ENCODE assay signal across 26 cellular contexts in genomic region chr5:137641148-137641547, GRCh38.
DNase-seq lines count a peak whose midpoint lies in the region; ATAC-seq and TF ChIP-seq lines count a peak whose summit lies in the region.
"Had no signal": no experiment of that assay in that cellular context is flagged by ENCODE, and none has a peak within 500 bp of the region (broad histone marks: within the 10 kb centered on the region; RNA-seq: fewer than 3 reads in every experiment).

No MANE protein-coding gene starts in this region.

- peaks cover 26% of the 10 kb centered on the region; the same call in 2 of the 3 replicates for H3K36me3 Mint-ChIP-seq in GM23338 (ENCODE audit: low read depth)

- H3K27ac Mint-ChIP-seq in GM23338, result peak overlapping the region; percentile 60; the same call in 1 of the 2 replicates
- H3K27ac Mint-ChIP-seq: activated CD4-positive, alpha-beta T cell treated with anti-CD3 and anti-CD28 coated beads, Interleukin-2, amount 10 ng/mL, durations not matched to agents 24 days and 14 days; activated naive CD8-positive, alpha-beta T cell treated with anti-CD3 and anti-CD28 coated beads for 36 hours; mesothelial cell of epicardium; progenitor cell of endocrine pancreas; WTC11 had no signal

- H3K9me3 Mint-ChIP-seq in GM23338, result no peaks in the 10 kb centered on the region
- H3K9me3 Mint-ChIP-seq: activated CD4-positive, alpha-beta T cell treated with anti-CD3 and anti-CD28 coated beads, Interleukin-2, amount 10 ng/mL, durations not matched to agents 24 days and 14 days had no signal

- intact Hi-C loops in lower lobe of right lung (cut with DNase I), result no loop called here

- no peak overlapping the region for H3K4me3 ChIP-seq in GM23338
- no peak overlapping the region for H3K4me3 ChIP-seq in lower lobe of right lung
- H3K4me3 ChIP-seq in coronary artery, result no peak overlapping the region
- H3K4me3 ChIP-seq: left ventricle myocardium inferior, sigmoid colon, tibial artery had no signal

- no peaks in the 10 kb centered on the region for H3F3A ChIP-seq in GM23338 (replicated peaks; ENCODE audit: low read depth)

- H3K9me3 ChIP-seq in lower lobe of right lung, result no peaks in the 10 kb centered on the region
- H3K9me3 ChIP-seq: neutrophil, sigmoid colon, tibial artery had no signal

- H3K27me3 ChIP-seq in GM23338 (ENCODE audit: insufficient read depth) (no peaks in the 10 kb centered on the region), lower lobe of right lung (ENCODE audit: low read depth) (no peaks in the 10 kb centered on the region)
- H3K27me3 ChIP-seq: neutrophil, sigmoid colon, tibial artery had no signal

- H3K4me2 ChIP-seq in GM23338, result no peak overlapping the region

- H3K4me1 Mint-ChIP-seq in GM23338, result no peaks in the 10 kb centered on the region
- H3K4me1 Mint-ChIP-seq: activated CD4-positive, alpha-beta T cell treated with anti-CD3 and anti-CD28 coated beads, Interleukin-2, amount 10 ng/mL, durations not matched to agents 24 days and 14 days; activated naive CD8-positive, alpha-beta T cell treated with anti-CD3 and anti-CD28 coated beads for 36 hours; mesothelial cell of epicardium; WTC11 had no signal

- TF ChIP-seq CTCF in GM23338 (conservative IDR thresholded peaks at IDR 0.05; ENCODE audit: low read depth in 2 of 2) (no peak), lower lobe of right lung (IDR thresholded peaks at IDR 0.05) (no peak), coronary artery (IDR thresholded peaks at IDR 0.05) (no peak)

- in situ Hi-C loops in G401 (cut with HindIII; ENCODE audit: low sequenced_read_pairs), result no loop called here

- H3K36me3 ChIP-seq in GM23338 (ENCODE audit: insufficient read depth) (no peaks in the 10 kb centered on the region; the same call in 1 of the 2 replicates), lower lobe of right lung (no peaks in the 10 kb centered on the region)
- H3K36me3 ChIP-seq: neutrophil, sigmoid colon had no signal

- no peak overlapping the region for H3K4me3 Mint-ChIP-seq in GM23338
- H3K4me3 Mint-ChIP-seq: activated CD4-positive, alpha-beta T cell treated with anti-CD3 and anti-CD28 coated beads, Interleukin-2, amount 10 ng/mL, durations not matched to agents 24 days and 14 days; activated naive CD8-positive, alpha-beta T cell treated with anti-CD3 and anti-CD28 coated beads for 36 hours; endodermal cell; mesothelial cell of epicardium; WTC11 had no signal

- ATAC-seq in GM23338, result no peak
- peak; percentile 55 to 85 for ATAC-seq in lower lobe of right lung
- ATAC-seq: HCT116, WTC11 had no signal

- peaks cover 2% of the 10 kb centered on the region for H3K27me3 Mint-ChIP-seq in GM23338 (ENCODE audit: insufficient read depth, low read depth, poor library complexity)
- H3K27me3 Mint-ChIP-seq: activated CD4-positive, alpha-beta T cell treated with anti-CD3 and anti-CD28 coated beads, Interleukin-2, amount 10 ng/mL, durations not matched to agents 24 days and 14 days; activated naive CD8-positive, alpha-beta T cell treated with anti-CD3 and anti-CD28 coated beads for 36 hours; progenitor cell of endocrine pancreas had no signal

- no peaks in the 10 kb centered on the region for H3K9me2 ChIP-seq in GM23338 (ENCODE audit: insufficient read depth)

- H3K27ac ChIP-seq in GM23338 (ENCODE audit: low read depth) (no peak overlapping the region), lower lobe of right lung (no peak overlapping the region), coronary artery (no peak overlapping the region)
- H3K27ac ChIP-seq: left ventricle myocardium inferior, neutrophil, RWPE1, sigmoid colon, tibial artery had no signal

- no peak overlapping the region for H2AFZ ChIP-seq in GM23338

- H3K4me1 ChIP-seq in GM23338 (ENCODE audit: insufficient read depth) (no peaks in the 10 kb centered on the region), lower lobe of right lung (no peaks in the 10 kb centered on the region)
- H3K4me1 ChIP-seq: sigmoid colon, tibial artery had no signal

- no peaks in the 10 kb centered on the region for H4K20me1 ChIP-seq in GM23338 (replicated peaks; ENCODE audit: insufficient read depth)

- DNase-seq in G401 (ENCODE audit: low spot score) (peak; percentile 72), GM23338 (ENCODE audit: low spot score) (no peak), cerebellar cortex (ENCODE audit: low spot score) (peak; percentile 64), lower lobe of right lung (no peak), coronary artery (ENCODE audit: low spot score) (no peak), NCI-H1048 (lab: John Stamatoyannopoulos, UW) (no peak)
- DNase-seq in stimulated activated CD4-positive, alpha-beta T cell treated with anti-CD3 and anti-CD28 coated beads, Interleukin-15, amount 100 ng/mL, for 24 hours, result no peak
- DNase-seq: activated CD4-positive, alpha-beta T cell treated with anti-CD3 and anti-CD28 coated beads, Interleukin-2, amount 10 ng/mL, durations not matched to agents 24 days and 14 days; activated naive CD8-positive, alpha-beta T cell treated with anti-CD3 and anti-CD28 coated beads for 36 hours; central memory CD4-positive, alpha-beta T cell; dermis blood vessel endothelial cell; DMS79 treated with DMSO at 0.1 percent for 48 hours; endodermal cell; left ventricle myocardium inferior; NCI-H1436 treated with DMSO at 0.1 percent for 48 hours; sigmoid colon; stimulated activated CD4-positive, alpha-beta T cell treated with anti-CD3 and anti-CD28 coated beads, Interleukin-12 subunit alpha, Interleukin-12 subunit beta, amount 100 ng/mL, for 4 hours; stimulated activated CD4-positive, alpha-beta T cell treated with anti-CD3 and anti-CD28 coated beads, Interleukin-4, amount 100 ng/mL, for 1 hour; T-helper 1 cell; tibial artery had no signal

- no peaks in the 10 kb centered on the region for H3K79me2 ChIP-seq in GM23338 (replicated peaks; ENCODE audit: insufficient read depth)

TF ChIP-seq in GM23338, 12 proteins besides CTCF, POLR2A, EP300 and RAD21 (continues in another document):
- TF ChIP-seq ZNF114 (CRISPR knock-in tag; IDR thresholded peaks at IDR 0.05) (no peak), REST (IDR thresholded peaks at IDR 0.05; ENCODE audit: unreplicated experiment) (no peak)

Comparison
In these comparisons a context has a peak if more than half of its experiments do, and no peak if none do; other contexts are left out.
1. DNase-seq: peak in G401 (single experiment) and cerebellar cortex (single experiment); none in GM23338 (single experiment), lower lobe of right lung (single experiment), coronary artery (single experiment), NCI-H1048 (single experiment) and stimulated activated CD4-positive, alpha-beta T cell treated with anti-CD3 and anti-CD28 coated beads, Interleukin-15, amount 100 ng/mL, for 24 hours (single experiment).